7 cellular contexts compared by ENCODE assay signal in genomic region chr7:66627876-66628360, GRCh38. TPM values are rescaled to one million over a fixed set of nuclear protein-coding genes. Genes with fewer than 3 reads are reported as not detected.
DNase-seq lines count a peak whose midpoint lies in the region; ATAC-seq, FAIRE-seq and TF ChIP-seq lines count a peak whose summit lies in the region.

No MANE protein-coding gene starts in this region.

- no peak for TF ChIP-seq CTCF in activated B cell treated with CpG ODN at 0.5 μM for 24 hours (IDR thresholded peaks at IDR 0.05)
- TF ChIP-seq CTCF in retinal pigment epithelial cell (conservative IDR thresholded peaks at IDR 0.05; ENCODE audit: low read depth, low read length) = no peak

- H3K27ac Mint-ChIP-seq in activated B cell treated with CpG ODN at 0.5 μM for 24 hours = peak overlapping the region; percentile 91

- DNase-seq in GM19239 (ENCODE audit: insufficient read length, low spot score) = peak; percentile 32
- DNase-seq in activated B cell treated with CpG ODN at 0.5 μM for 24 hours = no peak
- no peak for DNase-seq in Right ventricle myocardium superior
- DNase-seq in retinal pigment epithelial cell (ENCODE audit: low read depth) = no peak
- DNase-seq in HPDE6-E6E7 (ENCODE audit: extremely low spot score) = no peak
- no peak for DNase-seq in putamen (ENCODE audit: low spot score)

- H3K4me3 Mint-ChIP-seq in activated B cell treated with CpG ODN at 0.5 μM for 24 hours = peak overlapping the region; percentile 92

- H3K4me1 Mint-ChIP-seq in activated B cell treated with CpG ODN at 0.5 μM for 24 hours = peaks cover 40% of the 10 kb centered on the region

- H3K9me3 Mint-ChIP-seq in activated B cell treated with CpG ODN at 0.5 μM for 24 hours = no peaks in the 10 kb centered on the region

- intact Hi-C loops in activated B cell treated with CpG ODN at 0.5 μM for 24 hours (cut with micrococcal nuclease) (loop anchor here (1.0 to 2.0 kb wide), 8 partner anchors 26 to 367 kb away; partner anchors contain the start of genes RABGEF1, SBDS and TMEM248), Right ventricle myocardium superior (cut with DNase I) (loop anchor here (5.0 kb wide), 1 partner anchor 36 kb away; no protein-coding TSS in a partner anchor)

- POLR2A ChIA-PET in activated B cell treated with CpG ODN at 0.5 μM for 24 hours (lab: Charles Lee) = interaction anchor here (0.7 to 3.8 kb wide), 9 partner anchors 10 to 367 kb away, joined by 3 to 32 read pairs (median 7); partner anchors contain the start of genes RABGEF1 and SBDS

- CTCF ChIA-PET in activated B cell treated with CpG ODN at 0.5 μM for 24 hours (lab: Charles Lee) = interaction anchor here (2.0 kb wide), 1 partner anchor 70 kb away, joined by 7 read pairs; no protein-coding TSS in a partner anchor

- H3K4me3 ChIP-seq in retinal pigment epithelial cell (ENCODE audit: low read length) = peak overlapping the region; percentile 84

- H3K36me3 Mint-ChIP-seq in activated B cell treated with CpG ODN at 0.5 μM for 24 hours (ENCODE audit: low read depth) = peaks cover 6% of the 10 kb centered on the region

- FAIRE-seq in GM19239 (lab: Jason Lieb, UNC) = no peak

- no peaks in the 10 kb centered on the region for H3K27me3 Mint-ChIP-seq in activated B cell treated with CpG ODN at 0.5 μM for 24 hours

- ATAC-seq in HG02885 (IDR thresholded peaks at IDR 0.05; ENCODE audit: poor library complexity, unreplicated experiment) = peak; percentile 8
- no peak for ATAC-seq in activated B cell treated with CpG ODN at 0.5 μM for 24 hours (ENCODE audit: low read depth)
- peak; percentile 32 for ATAC-seq in Right ventricle myocardium superior (ENCODE audit: poor library complexity)

RNA-seq across cellular contexts. Expression of gene KCTD7, which starts 0.8 kb away (rescaled TPM):
- total RNA-seq in activated B cell treated with CpG ODN at 0.5 μM for 24 hours (12.8 and 13.2 TPM in 2 replicates), Right ventricle myocardium superior (8.0 TPM)
